Comparison of ENCODE assay signal across 8 cellular contexts in the genomic region with DNA sequence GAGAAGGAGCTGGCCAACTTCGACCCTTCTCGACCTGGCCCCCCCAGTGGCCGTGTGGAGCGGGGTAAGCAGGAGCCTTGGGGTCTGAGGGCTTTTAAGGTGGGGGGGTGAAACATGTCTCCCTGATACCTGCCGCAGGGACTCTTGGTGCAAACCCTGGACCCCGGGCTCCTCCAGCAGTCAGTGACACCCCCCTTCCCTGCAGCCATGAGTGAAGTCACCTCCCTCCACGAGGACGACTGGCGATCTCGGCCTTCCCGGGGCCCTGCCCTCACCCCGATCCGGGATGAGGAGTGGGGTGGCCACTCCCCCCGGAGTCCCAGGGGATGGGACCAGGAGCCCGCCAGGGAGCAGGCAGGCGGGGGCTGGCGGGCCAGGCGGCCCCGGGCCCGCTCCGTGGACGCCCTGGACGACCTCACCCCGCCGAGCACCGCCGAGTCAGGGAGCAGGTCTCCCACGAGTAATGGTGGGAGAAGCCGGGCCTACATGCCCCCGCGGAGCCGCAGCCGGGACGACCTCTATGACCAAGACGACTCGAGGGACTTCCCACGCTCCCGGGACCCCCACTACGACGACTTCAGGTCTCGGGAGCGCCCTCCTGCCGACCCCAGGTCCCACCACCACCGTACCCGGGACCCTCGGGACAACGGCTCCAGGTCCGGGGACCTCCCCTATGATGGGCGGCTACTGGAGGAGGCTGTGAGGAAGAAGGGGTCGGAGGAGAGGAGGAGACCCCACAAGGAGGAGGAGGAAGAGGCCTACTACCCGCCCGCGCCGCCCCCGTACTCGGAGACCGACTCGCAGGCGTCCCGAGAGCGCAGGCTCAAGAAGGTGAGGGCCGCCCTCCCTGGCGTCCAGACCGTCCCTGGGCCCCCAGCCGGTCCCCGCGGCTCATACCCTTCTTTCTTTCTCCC. TPM values are rescaled to one million over a fixed set of nuclear protein-coding genes. Genes with fewer than 3 reads are reported as not detected.
A peak's percentile ranks its signal among the peaks of the same experiment; 100 is the strongest.
DNase-seq lines count a peak whose midpoint lies in the region; TF ChIP-seq lines count a peak whose summit lies in the region.

No MANE protein-coding gene starts in this region.

- H3K9me3 ChIP-seq in mucosa of stomach (ENCODE audit: control insufficient read depth, low read length) (no peaks in the 10 kb centered on the region), thyroid gland (no peaks in the 10 kb centered on the region)

- peak overlapping the region; percentile 83 for H3K9ac ChIP-seq in mucosa of stomach (ENCODE audit: low read length)

- H3K27ac ChIP-seq in C4-2B (peak overlapping the region; percentile 97), thyroid gland (peak overlapping the region; percentile 91 to 97 (median 95))

- H3K27me3 Mint-ChIP-seq in IgD-negative memory B cell = peaks cover 2% of the 10 kb centered on the region

- H3K9me3 Mint-ChIP-seq in IgD-negative memory B cell = no peaks in the 10 kb centered on the region

- intact Hi-C loops in thyroid gland (cut with DNase I) = loop anchor here (2.0 kb wide), 1 partner anchor 18 kb away; the partner anchor contains the start of gene LSR

- H3K36me3 ChIP-seq in mucosa of stomach (ENCODE audit: control insufficient read depth, insufficient read depth, low read length) (peaks cover 15% of the 10 kb centered on the region), thyroid gland (peaks cover 12 to 21% of the 10 kb centered on the region in 2 donors)

- H3K27ac Mint-ChIP-seq in IgD-negative memory B cell = peak overlapping the region; percentile 78 to 98 (median 95)

- H3K4me3 ChIP-seq in epithelial cell of esophagus (ENCODE audit: low read length) (peak overlapping the region; percentile 81), mucosa of stomach (ENCODE audit: low read length) (peak overlapping the region; percentile 31), thyroid gland (replicated peaks in 1 of 3) (peak overlapping the region; percentile 68 to 100 (median 86))

- H3K4me1 Mint-ChIP-seq in IgD-negative memory B cell = peaks cover 22 to 28% (median 27%) of the 10 kb centered on the region in 3 donors

- TF ChIP-seq CTCF in C4-2B (conservative IDR thresholded peaks at IDR 0.05) (no peak), epithelial cell of esophagus (IDR thresholded peaks at IDR 0.05; ENCODE audit: insufficient read depth, low read depth, low read length, missing control alignments) (no peak), thyroid gland (IDR thresholded peaks at IDR 0.05) (no peak)

- WGBS in thyroid gland, 2 donors = 10 to 15% methylated on average over 12 to 21 of the region's 67 CpGs

- no peak for TF ChIP-seq POLR2A in thyroid gland (IDR thresholded peaks at IDR 0.05)

- H3K36me3 Mint-ChIP-seq in IgD-negative memory B cell = peaks cover 2% of the 10 kb centered on the region

- H3K27me3 ChIP-seq in mucosa of stomach (ENCODE audit: control insufficient read depth, insufficient read depth, low read length) = no peaks in the 10 kb centered on the region
- no peaks in the 10 kb centered on the region for H3K27me3 ChIP-seq in thyroid gland

- H3K4me1 ChIP-seq in mucosa of stomach (ENCODE audit: control insufficient read depth, insufficient read depth, low read length) = peaks cover 27% of the 10 kb centered on the region
- H3K4me1 ChIP-seq in thyroid gland = peaks cover 23 to 41% of the 10 kb centered on the region in 2 donors

- H3K4me3 Mint-ChIP-seq in IgD-negative memory B cell = peak overlapping the region; percentile 91 to 96 (median 96)

- DNase-seq in activated CD4-positive, alpha-beta T cell treated with anti-CD3 and anti-CD28 coated beads, Interleukin-2, amount 50 U/mL, for 4 hours = peak; percentile 43 to 48
- DNase-seq in epithelial cell of esophagus (ENCODE audit: low read depth) (peak; percentile 29), thyroid gland (peak; percentile 54 to 60), GOT3 (lab: John Stamatoyannopoulos, UW) (no peak), NCI-H1694 (lab: John Stamatoyannopoulos, UW) (no peak)

RNA-seq across cellular contexts. Expression of gene USF2, which starts 1.6 kb away (rescaled TPM):
- 11.5 TPM for polyA plus RNA-seq in IgD-negative memory B cell
- 100 to 1,000 TPM in 3 of 4 donors, 10 to 100 TPM in 1; 98.9 to 133 (median 126) TPM for total RNA-seq in thyroid gland

RNA-seq across cellular contexts. Expression of gene HAMP, which starts 15.2 kb away (rescaled TPM):
- not detected for polyA plus RNA-seq in IgD-negative memory B cell
- not detected for total RNA-seq in thyroid gland

RNA-seq across cellular contexts. Expression of gene LSR, which starts 18.4 kb away (rescaled TPM):
- 49.1 TPM for polyA plus RNA-seq in IgD-negative memory B cell
- total RNA-seq in thyroid gland = 10 to 100 TPM; 36.5 to 85.3 (median 61.8) TPM

RNA-seq across cellular contexts. Expression of gene MAG, which starts 24.8 kb away (rescaled TPM):
- 0.25 TPM for polyA plus RNA-seq in IgD-negative memory B cell
- total RNA-seq in thyroid gland = 10 to 100 TPM in 1 of 4 donors, 1 to 10 TPM in 2, not detected in 1; 1.7 to 19.2 (median 2.7) TPM

RNA-seq across cellular contexts. Expression of gene FAM187B, which starts 38.6 kb away (rescaled TPM):
- not detected for polyA plus RNA-seq in IgD-negative memory B cell
- under 1 TPM in 1 of 4 donors, not detected in 3; 0.67 TPM for total RNA-seq in thyroid gland

Comparison
In these comparisons a context has a peak if more than half of its experiments do, and no peak if none do; other contexts are left out.
1. DNase-seq: peak in activated CD4-positive, alpha-beta T cell treated with anti-CD3 and anti-CD28 coated beads, Interleukin-2, amount 50 U/mL, for 4 hours (2 of 2), epithelial cell of esophagus (single experiment) and thyroid gland (2 of 2); none in GOT3 (single experiment) and NCI-H1694 (single experiment).
2. H3K4me3 ChIP-seq: peak in every context shown above with its lines; median percentile 86 in thyroid gland; 81 in epithelial cell of esophagus; 31 in mucosa of stomach.